Comparison of ENCODE assay signal across 11 cellular contexts in genomic region chr1:39184354-39184818, GRCh38. TPM values are rescaled to one million over a fixed set of nuclear protein-coding genes. Genes with fewer than 3 reads are reported as not detected.
A peak's percentile ranks its signal among the peaks of the same experiment; 100 is the strongest.
DNase-seq lines count a peak whose midpoint lies in the region; ATAC-seq lines count a peak whose summit lies in the region.
"Had no signal": no experiment of that assay in that cellular context is flagged by ENCODE, and none has a peak within 500 bp of the region (broad histone marks: within the 10 kb centered on the region; RNA-seq: fewer than 3 reads in every experiment).

No MANE protein-coding gene starts in this region.

- ATAC-seq in stimulated activated naive CD8-positive, alpha-beta T cell treated with anti-CD3 and anti-CD28 coated beads, Interleukin-15, amount 100 ng/mL, for 72 hours = no peak
- ATAC-seq in HG03097 (IDR thresholded peaks at IDR 0.05; ENCODE audit: low FRiP score, unreplicated experiment) (no peak), HG03432 (IDR thresholded peaks at IDR 0.05; ENCODE audit: unreplicated experiment) (no peak)

- H3K4me1 Mint-ChIP-seq in activated CD4-positive, alpha-beta memory T cell treated with anti-CD3 and anti-CD28 coated beads, Interleukin-2, amount 10 ng/mL, durations not matched to agents 7 days and 5 days = peaks cover 56% of the 10 kb centered on the region
- peaks cover 63% of the 10 kb centered on the region for H3K4me1 Mint-ChIP-seq in stimulated activated naive CD8-positive, alpha-beta T cell treated with anti-CD3 and anti-CD28 coated beads, Interleukin-15, amount 100 ng/mL, for 72 hours

- no peaks in the 10 kb centered on the region for H3K27me3 Mint-ChIP-seq in activated CD4-positive, alpha-beta memory T cell treated with anti-CD3 and anti-CD28 coated beads, Interleukin-2, amount 10 ng/mL, durations not matched to agents 7 days and 5 days
- no peaks in the 10 kb centered on the region for H3K27me3 Mint-ChIP-seq in stimulated activated naive CD8-positive, alpha-beta T cell treated with anti-CD3 and anti-CD28 coated beads, Interleukin-15, amount 100 ng/mL, for 72 hours

- no peaks in the 10 kb centered on the region for H3K9me3 Mint-ChIP-seq in activated CD4-positive, alpha-beta memory T cell treated with anti-CD3 and anti-CD28 coated beads, Interleukin-2, amount 10 ng/mL, durations not matched to agents 7 days and 5 days
- no peaks in the 10 kb centered on the region for H3K9me3 Mint-ChIP-seq in stimulated activated naive CD8-positive, alpha-beta T cell treated with anti-CD3 and anti-CD28 coated beads, Interleukin-15, amount 100 ng/mL, for 72 hours

- H3K9ac ChIP-seq in iPS-20b (ENCODE audit: low read depth, low read length) = peak overlapping the region; percentile 8; the same call in 1 of the 2 replicates

- CTCF ChIA-PET in activated CD4-positive, alpha-beta memory T cell treated with anti-CD3 and anti-CD28 coated beads, Interleukin-2, amount 10 ng/mL, durations not matched to agents 7 days and 5 days (lab: Charles Lee) = interaction anchor here (0.8 to 4.0 kb wide), 22 partner anchors 8 to 226 kb away, joined by 3 to 39 read pairs (median 4); partner anchors contain the start of gene MACF1

- H3K36me3 ChIP-seq in iPS-20b (ENCODE audit: insufficient read depth, low read depth, low read length) = no peaks in the 10 kb centered on the region
- H3K36me3 ChIP-seq: cardiac muscle cell had no signal

- H3K4me3 Mint-ChIP-seq in activated CD4-positive, alpha-beta memory T cell treated with anti-CD3 and anti-CD28 coated beads, Interleukin-2, amount 10 ng/mL, durations not matched to agents 7 days and 5 days = peak overlapping the region; percentile 2
- H3K4me3 Mint-ChIP-seq in stimulated activated naive CD8-positive, alpha-beta T cell treated with anti-CD3 and anti-CD28 coated beads, Interleukin-15, amount 100 ng/mL, for 72 hours = peak overlapping the region; percentile 72 to 73

- H3K4me3 ChIP-seq in iPS-20b (ENCODE audit: low read length) = no peak overlapping the region
- H3K4me3 ChIP-seq: cardiac muscle cell had no signal

- POLR2A ChIA-PET in activated CD4-positive, alpha-beta memory T cell treated with anti-CD3 and anti-CD28 coated beads, Interleukin-2, amount 10 ng/mL, durations not matched to agents 7 days and 5 days (lab: Charles Lee) = interaction anchor here (1.0 to 5.4 kb wide), 4 partner anchors 9 to 79 kb away, joined by 3 to 54 read pairs (median 25); partner anchors contain the start of gene MACF1

- H3K36me3 Mint-ChIP-seq in activated CD4-positive, alpha-beta memory T cell treated with anti-CD3 and anti-CD28 coated beads, Interleukin-2, amount 10 ng/mL, durations not matched to agents 7 days and 5 days (ENCODE audit: low read depth) = no peaks in the 10 kb centered on the region

- no peak overlapping the region for H3K27ac ChIP-seq in iPS-20b (ENCODE audit: low read length)
- no peak overlapping the region for H3K27ac ChIP-seq in substantia nigra (ENCODE audit: low read depth, low read length, poor library complexity, severe bottlenecking)

- peaks cover 25% of the 10 kb centered on the region for H3K4me1 ChIP-seq in iPS-20b (ENCODE audit: insufficient read depth, low read length)

- no peaks in the 10 kb centered on the region for H3K27me3 ChIP-seq in iPS-20b (ENCODE audit: insufficient read depth, low read length)
- H3K27me3 ChIP-seq: cardiac muscle cell had no signal

- peak overlapping the region; percentile 88 for H3K27ac Mint-ChIP-seq in activated CD4-positive, alpha-beta memory T cell treated with anti-CD3 and anti-CD28 coated beads, Interleukin-2, amount 10 ng/mL, durations not matched to agents 7 days and 5 days
- peak overlapping the region; percentile 92 to 93 for H3K27ac Mint-ChIP-seq in stimulated activated naive CD8-positive, alpha-beta T cell treated with anti-CD3 and anti-CD28 coated beads, Interleukin-15, amount 100 ng/mL, for 72 hours

- DNase-seq in DMS53 (lab: John Stamatoyannopoulos, UW) (peak; percentile 42), DMS53 treated with DMSO at 0.1 percent for 48 hours (lab: John Stamatoyannopoulos, UW; ENCODE audit: unreplicated experiment) (no peak), substantia nigra (lab: John Stamatoyannopoulos, UW) (no peak)
- no peak for DNase-seq in activated CD4-positive, alpha-beta memory T cell treated with anti-CD3 and anti-CD28 coated beads, Interleukin-2, amount 10 ng/mL, durations not matched to agents 7 days and 5 days
- DNase-seq in stimulated activated naive CD8-positive, alpha-beta T cell treated with anti-CD3 and anti-CD28 coated beads, Interleukin-15, amount 100 ng/mL, for 72 hours = no peak
- DNase-seq: 8988T, NCI-H1048 had no signal

- no peaks in the 10 kb centered on the region for H3K9me3 ChIP-seq in iPS-20b (ENCODE audit: insufficient read depth, low read depth, low read length)

RNA-seq across cellular contexts. Expression of gene MACF1, which starts 20.1 kb away (rescaled TPM):
- total RNA-seq in activated CD4-positive, alpha-beta memory T cell treated with anti-CD3 and anti-CD28 coated beads, Interleukin-2, amount 10 ng/mL, durations not matched to agents 7 days and 5 days = 100 to 1,000 TPM; 345 to 381 TPM
